Comparison of ENCODE assay signal across 20 cellular contexts in the genomic region with DNA sequence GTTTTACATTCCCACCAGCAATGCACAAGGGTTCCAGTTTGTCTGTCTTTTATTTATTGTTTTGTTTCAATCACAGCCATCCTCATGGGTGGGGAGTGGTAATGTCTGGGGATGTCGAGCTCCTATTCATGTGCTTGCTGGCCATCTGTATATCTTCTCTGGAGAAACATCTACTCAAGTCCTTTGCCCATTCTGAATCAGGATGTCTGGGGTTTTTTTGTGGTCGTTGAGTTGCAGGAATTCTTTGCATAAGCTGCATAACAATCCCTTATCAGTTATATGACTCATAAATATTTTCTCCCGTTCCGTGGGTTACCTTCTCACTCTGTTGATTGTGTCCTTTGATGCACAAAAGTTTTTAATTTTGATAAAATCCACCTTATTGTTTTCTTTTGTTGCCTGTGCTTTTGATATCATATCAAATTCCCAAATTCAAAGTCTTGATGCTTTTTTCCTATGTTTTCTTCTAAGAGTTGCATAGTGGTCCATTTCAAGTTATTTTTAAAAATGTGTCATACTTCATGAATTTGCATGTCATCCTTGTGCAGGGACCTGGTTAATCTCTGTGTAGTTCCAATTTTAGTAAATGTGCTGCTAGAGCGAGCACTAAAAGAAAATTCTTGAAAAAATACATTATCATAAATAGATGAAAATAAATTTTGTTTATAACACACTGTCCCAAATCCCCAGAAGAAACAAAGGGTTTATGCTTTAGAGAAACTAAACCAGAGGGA. TPM values are rescaled to one million over a fixed set of nuclear protein-coding genes. Genes with fewer than 3 reads are reported as not detected.
DNase-seq lines count a peak whose midpoint lies in the region; ATAC-seq and TF ChIP-seq lines count a peak whose summit lies in the region.
"Had no signal": no experiment of that assay in that cellular context is flagged by ENCODE, and none has a peak within 500 bp of the region (broad histone marks: within the 10 kb centered on the region; RNA-seq: fewer than 3 reads in every experiment).

No MANE protein-coding gene starts in this region.

- H3K4me3 ChIP-seq in BLaER1 treated with 17β-estradiol and CSF1 and Interleukin-3, amounts not matched to agents 10 nM and 100 nM: no peak overlapping the region
- H3K4me3 ChIP-seq in RWPE2 (ENCODE audit: severe bottlenecking) (no peak overlapping the region), osteoblast (ENCODE audit: insufficient read depth, low read length) (no peak overlapping the region)
- H3K4me3 ChIP-seq: esophagus squamous epithelium, GM12878, transverse colon had no signal

- 0 out of 3 replicates have a peak, but pooled peaks have one; percentile 23 for ATAC-seq in RWPE2 (ENCODE audit: low read depth)
- ATAC-seq in HG03571 (IDR thresholded peaks at IDR 0.05; ENCODE audit: unreplicated experiment): no peak
- ATAC-seq in HG03025 (IDR thresholded peaks at IDR 0.05; ENCODE audit: low FRiP score, unreplicated experiment): no peak
- no peak for ATAC-seq in omental fat pad (ENCODE audit: low FRiP score)
- ATAC-seq: GM12878 had no signal

- no peak overlapping the region for H3K9ac ChIP-seq in BLaER1 treated with 17β-estradiol and CSF1 and Interleukin-3, amounts not matched to agents 10 nM and 100 nM

- no peak for DNase-seq in RWPE2 (ENCODE audit: low spot score)
- DNase-seq in dermis blood vessel endothelial cell: peak; percentile 24
- DNase-seq in osteoblast (ENCODE audit: insufficient read length, low spot score, missing footprints): no peak
- no peak for DNase-seq in NCI-H2171 treated with DMSO at 0.1 percent for 48 hours (lab: John Stamatoyannopoulos, UW)
- no peak for DNase-seq in omental fat pad (ENCODE audit: low spot score)
- DNase-seq: activated gamma-delta T cell treated with Interleukin-2 at 50 U/mL for 16 hours; anterior cingulate cortex; COR-L47; esophagus squamous epithelium; islet precursor cell; NCI-H187; NCI-H446; stimulated activated CD4-positive, alpha-beta T cell treated with anti-CD3 and anti-CD28 coated beads, Interleukin-15, amount 100 ng/mL, for 24 hours; stimulated activated naive CD4-positive, alpha-beta T cell; T1000; transverse colon had no signal

- H3K36me3 ChIP-seq in BLaER1 treated with 17β-estradiol and CSF1 and Interleukin-3, amounts not matched to agents 10 nM and 100 nM: no peaks in the 10 kb centered on the region
- H3K36me3 ChIP-seq in RWPE2 (ENCODE audit: low read depth) (no peaks in the 10 kb centered on the region), osteoblast (ENCODE audit: insufficient read depth, low read length) (no peaks in the 10 kb centered on the region)
- H3K36me3 ChIP-seq: esophagus squamous epithelium, transverse colon had no signal

- H3K4me1 ChIP-seq in BLaER1 treated with 17β-estradiol and CSF1 and Interleukin-3, amounts not matched to agents 10 nM and 100 nM: peaks cover 0 to 11% (median 6%) of the 10 kb centered on the region in 10 experiments; a peak in 7 of 20 replicates
- H3K4me1 ChIP-seq in RWPE2 (ENCODE audit: insufficient read depth, poor library complexity, severe bottlenecking) (no peaks in the 10 kb centered on the region), osteoblast (ENCODE audit: insufficient read depth, low read length) (peaks cover 5% of the 10 kb centered on the region)
- H3K4me1 ChIP-seq: esophagus squamous epithelium, transverse colon had no signal

- H3K79me2 ChIP-seq in osteoblast (ENCODE audit: insufficient read depth, low read length): no peaks in the 10 kb centered on the region

- no peak overlapping the region for H2AFZ ChIP-seq in osteoblast (ENCODE audit: low read length)

- no peaks in the 10 kb centered on the region for H3K9me3 ChIP-seq in BLaER1 treated with 17β-estradiol and CSF1 and Interleukin-3, amounts not matched to agents 10 nM and 100 nM (replicated peaks in 1 of 11)
- no peaks in the 10 kb centered on the region for H3K9me3 ChIP-seq in RWPE2 (ENCODE audit: severe bottlenecking)
- no peaks in the 10 kb centered on the region for H3K9me3 ChIP-seq in osteoblast (ENCODE audit: low read depth, low read length)
- H3K9me3 ChIP-seq: esophagus squamous epithelium, transverse colon had no signal

- peak overlapping the region in 7 of 11 experiments; percentile 1 to 29 (median 19); a peak in 7 of 22 replicates for H3K4me2 ChIP-seq in BLaER1 treated with 17β-estradiol and CSF1 and Interleukin-3, amounts not matched to agents 10 nM and 100 nM
- H3K4me2 ChIP-seq in osteoblast (ENCODE audit: insufficient read depth, low read length): peak overlapping the region; percentile 23

- TF ChIP-seq CTCF in RWPE2 (IDR thresholded peaks at IDR 0.05; ENCODE audit: poor library complexity, severe bottlenecking) (no peak), osteoblast (IDR thresholded peaks at IDR 0.05; ENCODE audit: extremely low read depth, low read depth, low read length) (no peak), omental fat pad (IDR thresholded peaks at IDR 0.05) (no peak)

- no peak overlapping the region for H3K27ac ChIP-seq in BLaER1 treated with 17β-estradiol and CSF1 and Interleukin-3, amounts not matched to agents 10 nM and 100 nM
- H3K27ac ChIP-seq in RWPE2 (ENCODE audit: poor library complexity, severe bottlenecking) (no peak overlapping the region), osteoblast (ENCODE audit: low read depth, low read length) (peak overlapping the region; percentile 35)
- H3K27ac ChIP-seq: esophagus squamous epithelium, transverse colon had no signal

- H3K27me3 ChIP-seq in BLaER1 treated with 17β-estradiol and CSF1 and Interleukin-3, amounts not matched to agents 10 nM and 100 nM: no peaks in the 10 kb centered on the region
- H3K27me3 ChIP-seq in RWPE2 (ENCODE audit: insufficient read depth, poor library complexity, severe bottlenecking) (no peaks in the 10 kb centered on the region), osteoblast (ENCODE audit: insufficient read depth, low read length) (peaks cover 7% of the 10 kb centered on the region)

- H4K20me1 ChIP-seq in BLaER1 treated with 17β-estradiol and CSF1 and Interleukin-3, amounts not matched to agents 10 nM and 100 nM: no peaks in the 10 kb centered on the region
- H4K20me1 ChIP-seq in osteoblast (ENCODE audit: insufficient read depth, low read length): no peaks in the 10 kb centered on the region

RNA-seq across cellular contexts. Expression of a gene that starts 54.9 kb away (rescaled TPM):
- total RNA-seq in dermis blood vessel endothelial cell (9.7 and 12.2 TPM in 2 replicates), osteoblast (3.3 and 3.5 TPM in 2 replicates), omental fat pad (10 to 100 TPM in 3 of 4 donors, 1 to 10 TPM in 1; 9.1 to 75.3 (median 15.6) TPM)
